ENCODE assay signal across 8 cellular contexts in genomic region chr3:185552358-185552877, GRCh38. TPM values are rescaled to one million over a fixed set of nuclear protein-coding genes. Genes with fewer than 3 reads are reported as not detected.
DNase-seq lines count a peak whose midpoint lies in the region; ATAC-seq, FAIRE-seq and TF ChIP-seq lines count a peak whose summit lies in the region.

TSS of gene LIPH (minus strand) at chr3:185552588. CDS start at chr3:185552471, 117 bp downstream.

- H3K79me2 ChIP-seq in keratinocyte (ENCODE audit: control insufficient read depth, insufficient read depth, low read length), result no peaks in the 10 kb centered on the region

- H3K9me1 ChIP-seq in keratinocyte (ENCODE audit: control insufficient read depth, extremely low read depth, insufficient read depth, low read length), result no peaks in the 10 kb centered on the region

- dilution Hi-C loops in keratinocyte (cut with MboI; ENCODE audit: extremely low pct_ligation_motif_present, low sequenced_read_pairs), result no loop called here

- peak within 1 kb of the TSS; percentile 13 to 35 (median 20) for H3K4me3 ChIP-seq in keratinocyte (ENCODE audit: control insufficient read depth in 2 of 3, extremely low read depth in 1 of 3, insufficient read depth in 2 of 3, low read depth in 1 of 3, low read length in 3 of 3)

- H3K36me3 ChIP-seq in keratinocyte (ENCODE audit: control insufficient read depth in 2 of 2, extremely low read depth in 1 of 2, insufficient read depth in 2 of 2, low read length in 2 of 2), result no peaks in the 10 kb centered on the region

- no peak for FAIRE-seq in keratinocyte (lab: Jason Lieb, UNC)
- no peak for FAIRE-seq in D721Med (lab: Jason Lieb, UNC)

- peak within 1 kb of the TSS; percentile 45 for H3K4me2 ChIP-seq in keratinocyte (ENCODE audit: control insufficient read depth, extremely low read depth, insufficient read depth, low read depth, low read length)

- peaks cover 12% of the 10 kb centered on the region for H3K4me1 ChIP-seq in keratinocyte (ENCODE audit: control insufficient read depth, extremely low read depth, insufficient read depth, low read length)

- DNase-seq in ELR (ENCODE audit: low read depth) (peak; percentile 56), SKM-1 treated with dmso at 0.1 percent for 144 hours (lab: John Stamatoyannopoulos, UW; ENCODE audit: unreplicated experiment) (peak; percentile 11), keratinocyte (ENCODE audit: low read depth, low spot score) (no peak), inferior parietal cortex (ENCODE audit: extremely low spot score) (no peak), D721Med (ENCODE audit: insufficient read length, low spot score) (no peak), HuH-7.5 (ENCODE audit: low spot score) (no peak)

- H3K9ac ChIP-seq in keratinocyte (ENCODE audit: control insufficient read depth, extremely low read depth, insufficient read depth, low read length), result peak within 1 kb of the TSS; percentile 13

- H3K27me3 ChIP-seq in keratinocyte (ENCODE audit: control insufficient read depth, extremely low read depth, insufficient read depth, low read length), result no peaks in the 10 kb centered on the region

- TF ChIP-seq CTCF in keratinocyte (optimal IDR thresholded peaks at IDR 0.05 in 1 of 3, IDR thresholded peaks at IDR 0.05 in 1 of 3, conservative IDR thresholded peaks at IDR 0.05 in 1 of 3; ENCODE audit: extremely low read depth in 1 of 3, insufficient read depth in 2 of 3, low read length in 3 of 3) (no peak), D721Med (IDR thresholded peaks at IDR 0.05; ENCODE audit: insufficient read depth, missing control alignments) (no peak)

- H2AFZ ChIP-seq in keratinocyte (ENCODE audit: control insufficient read depth, low read length), result peak within 1 kb of the TSS; percentile 84

- ATAC-seq in GM19324 (IDR thresholded peaks at IDR 0.05; ENCODE audit: low FRiP score, unreplicated experiment), result peak; percentile 64
- peak; percentile 88 for ATAC-seq in HG03342 (IDR thresholded peaks at IDR 0.05; ENCODE audit: unreplicated experiment)

- H3K9me3 ChIP-seq in keratinocyte (ENCODE audit: control insufficient read depth, low read depth, low read length), result no peaks in the 10 kb centered on the region

- peak within 1 kb of the TSS; percentile 33 for H3K27ac ChIP-seq in keratinocyte (ENCODE audit: control insufficient read depth, insufficient read depth, low read length)

- no peaks in the 10 kb centered on the region for H4K20me1 ChIP-seq in keratinocyte (ENCODE audit: control insufficient read depth, extremely low read depth, insufficient read depth, low read length)

RNA-seq across cellular contexts. Expression of gene LIPH, which starts in this region (rescaled TPM):
- 0.58 to 1.7 TPM (median 1.1 TPM) in 3 replicates for polyA plus RNA-seq in keratinocyte
- polyA plus RNA-seq in keratinocyte (2011; ENCODE audit: low read depth), result 2.8 TPM
- 0.60 and 1.5 TPM in 2 replicates for polyA plus RNA-seq in keratinocyte (2011; cell fraction: cytosol; rRNA removed)
- 3.9 and 4.6 TPM in 2 replicates for polyA plus RNA-seq in keratinocyte (2011; cell fraction: nucleus; rRNA removed)
- 0.34 and 5.9 TPM in 2 replicates for polyA plus RNA-seq in keratinocyte (2012; ENCODE audit: low replicate concordance)
- 0.85 to 3.0 TPM (median 1.3 TPM) in 3 replicates for polyA minus RNA-seq in keratinocyte
- polyA minus RNA-seq in keratinocyte (2011; cell fraction: cytosol; rRNA and poly(A)+ RNA removed), result 1.7 TPM
- 3.4 and 4.7 TPM in 2 replicates for polyA minus RNA-seq in keratinocyte (2011; cell fraction: nucleus; rRNA and poly(A)+ RNA removed)

Comparison
In these comparisons a context has a peak if more than half of its experiments do, and no peak if none do; other contexts are left out.
1. DNase-seq: peak in ELR (single experiment) and SKM-1 treated with dmso at 0.1 percent for 144 hours (single experiment); none in keratinocyte (single experiment), inferior parietal cortex (single experiment), D721Med (single experiment) and HuH-7.5 (single experiment).